ENCODE assay signal across 1 cellular context in genomic region chr2:102005989-102006885, GRCh38.
TF ChIP-seq lines count a peak whose summit lies in the region.

No MANE protein-coding gene starts in this region.

TF ChIP-seq in K562, 482 proteins besides CTCF, POLR2A, EP300 and RAD21:
- TF ChIP-seq ARID2 (IDR thresholded peaks at IDR 0.05) (peak; percentile 52; the same call in 1 of the 2 replicates), ZNF316 (IDR thresholded peaks at IDR 0.05) (0 out of 2 replicates have a peak, but pooled peaks have one; percentile 8), DEAF1 (CRISPR knock-in tag; IDR thresholded peaks at IDR 0.05) (peak; percentile 37; the same call in 1 of the 2 replicates), MBD2 (IDR thresholded peaks at IDR 0.05; ENCODE audit: borderline replicate concordance, low read depth) (no peak), ZNF780A (CRISPR knock-in tag; IDR thresholded peaks at IDR 0.05) (no peak), SPI1 (IDR thresholded peaks at IDR 0.05; ENCODE audit: borderline replicate concordance, low read depth, low read length) (no peak), FOXM1 (IDR thresholded peaks at IDR 0.05; ENCODE audit: low read depth) (no peak), FOXM1 (CRISPR knock-in tag; IDR thresholded peaks at IDR 0.05; ENCODE audit: low read depth) (no peak), MGA (IDR thresholded peaks at IDR 0.05) (peak; percentile 64), ZNF263 (CRISPR knock-in tag; IDR thresholded peaks at IDR 0.05; ENCODE audit: borderline replicate concordance) (no peak), L3MBTL2 (IDR thresholded peaks at IDR 0.05) (peak; percentile 79), HLTF (IDR thresholded peaks at IDR 0.05) (no peak), RB1 (IDR thresholded peaks at IDR 0.05; ENCODE audit: low read depth) (0 out of 2 replicates have a peak, but pooled peaks have one; percentile 27), EGR1 (conservative IDR thresholded peaks at IDR 0.05) (no peak), CREB3 (tag; conservative IDR thresholded peaks at IDR 0.05; ENCODE audit: low read depth) (no peak), ZNF655 (CRISPR knock-in tag; IDR thresholded peaks at IDR 0.05) (no peak), ZBTB5 (IDR thresholded peaks at IDR 0.05) (no peak), NFE2 (IDR thresholded peaks at IDR 0.05; ENCODE audit: low read depth) (peak; percentile 20; the same call in 1 of the 2 replicates), CTCFL (IDR thresholded peaks at IDR 0.05; ENCODE audit: borderline replicate concordance, insufficient read depth, low read depth, low read length, poor library complexity, severe bottlenecking) (peak; percentile 16), CBX8 (IDR thresholded peaks at IDR 0.05; ENCODE audit: borderline replicate concordance, extremely low read depth, low read depth, low read length, poor library complexity, severe bottlenecking) (no peak), SMC3 (conservative IDR thresholded peaks at IDR 0.05; ENCODE audit: insufficient read depth, low read depth, low read length) (peak; percentile 89), CUX1 (CRISPR knock-in tag; IDR thresholded peaks at IDR 0.05) (no peak), TAF7 (tag; IDR thresholded peaks at IDR 0.05) (no peak), SOX6 (IDR thresholded peaks at IDR 0.05) (no peak), E2F6 (IDR thresholded peaks at IDR 0.05; ENCODE audit: borderline replicate concordance in 1 of 2, extremely low read depth in 1 of 2, insufficient read depth in 1 of 2, insufficient read length in 1 of 2, low read depth in 1 of 2, low read length in 1 of 2, poor library complexity in 1 of 2, severe bottlenecking in 1 of 2) (peak in 1 of 2 experiments; percentile 40), NR2C2 (CRISPR knock-in tag; IDR thresholded peaks at IDR 0.05) (no peak), NR2C2 (tag; IDR thresholded peaks at IDR 0.05) (peak; percentile 40; the same call in 1 of the 2 replicates), MAFK (IDR thresholded peaks at IDR 0.05; ENCODE audit: low read length) (no peak)
